In genomic region chr1:238143038-238143437, GRCh38 we compare ENCODE assay signal across 29 cellular contexts.
"Had no signal": no experiment of that assay in that cellular context is flagged by ENCODE, and none has a peak within 500 bp of the region (broad histone marks: within the 10 kb centered on the region; RNA-seq: fewer than 3 reads in every experiment).

No MANE protein-coding gene starts in this region.

- H3K9me3 ChIP-seq: ascending aorta, Peyer's patch, SK-N-SH had no signal

- H3K4me2 ChIP-seq: SK-N-SH had no signal

- DNase-seq: activated CD4-positive, alpha-beta T cell treated with anti-CD3 and anti-CD28 coated beads for 36 hours; activated CD4-positive, alpha-beta T cell treated with anti-CD3 and anti-CD28 coated beads, Interleukin-2, amount 10 ng/mL, durations not matched to agents 7 days and 5 days; activated CD4-positive, alpha-beta T cell treated with anti-CD3 and anti-CD28 coated beads, Interleukin-2, amount 50 U/mL, for 48 hours; activated CD8-positive, alpha-beta T cell treated with anti-CD3 and anti-CD28 coated beads, Interleukin-2, amount 10 ng/mL, durations not matched to agents 7 days and 5 days; activated gamma-delta T cell; activated naive CD4-positive, alpha-beta T cell treated with Interleukin-2 at 50 U/mL for 16 hours; activated naive CD8-positive, alpha-beta T cell treated with anti-CD3 and anti-CD28 coated beads, Interleukin-2, amount 10 ng/mL, durations not matched to agents 7 days and 5 days; activated T-cell treated with anti-CD3 and anti-CD28 coated beads, Interleukin-2, amount 50 U/mL, for 24 hours; amygdala; central memory CD4-positive, alpha-beta T cell; NCI-H1105; NCI-H1417 treated with DMSO at 0.1 percent for 48 hours; NCI-H187 treated with DMSO at 0.1 percent for 48 hours; NCI-H2081; NCI-H345; NCI-H510A; NCI-H526; NCI-H748 treated with DMSO at 0.1 percent for 48 hours; NK-92 treated with Interleukin-12 subunit alpha and Interleukin-12 subunit beta, amount 100 ng/mL, for 24 hours; PC-3; Peyer's patch; RPMI8226; SHP77 treated with DMSO at 0.1 percent for 48 hours; SK-N-SH had no signal

- H3K4me3 ChIP-seq: ascending aorta, Peyer's patch, SJSA1 had no signal

- H3K4me1 ChIP-seq: ascending aorta, Peyer's patch, SJSA1 had no signal

- H3K36me3 ChIP-seq: ascending aorta, Peyer's patch, SJSA1 had no signal

- H3K9me2 ChIP-seq: SK-N-SH had no signal

- ATAC-seq: activated CD4-positive, alpha-beta T cell treated with anti-CD3 and anti-CD28 coated beads for 36 hours; activated CD4-positive, CD25-positive, alpha-beta regulatory T cell treated with anti-CD3 and anti-CD28 coated beads, Interleukin-2, amount 50 U/mL, for 24 hours; activated CD8-positive, alpha-beta T cell treated with anti-CD3 and anti-CD28 coated beads, Interleukin-2, amount 10 ng/mL, durations not matched to agents 7 days and 5 days; PC-3; WTC11 had no signal

- H3K27ac ChIP-seq: ascending aorta, Peyer's patch, SJSA1 had no signal

- FAIRE-seq: colon had no signal

- H3K27me3 ChIP-seq: ascending aorta, Peyer's patch, SJSA1 had no signal
